ENCODE assay signal across 21 cellular contexts in genomic region chr20:36333841-36334240, GRCh38. TPM values are rescaled to one million over a fixed set of nuclear protein-coding genes. Genes with fewer than 3 reads are reported as not detected.
A peak's percentile ranks its signal among the peaks of the same experiment; 100 is the strongest.
DNase-seq lines count a peak whose midpoint lies in the region; ATAC-seq, FAIRE-seq and TF ChIP-seq lines count a peak whose summit lies in the region.
"Had no signal": no experiment of that assay in that cellular context is flagged by ENCODE, and none has a peak within 500 bp of the region (broad histone marks: within the 10 kb centered on the region; RNA-seq: fewer than 3 reads in every experiment).

No MANE protein-coding gene starts in this region.

- H3K27ac ChIP-seq in HepG2 (ENCODE audit: extremely low read length, insufficient read depth, low read length) (no peak overlapping the region), right lobe of liver (no peak overlapping the region)
- H3K27ac ChIP-seq: BLaER1 treated with 17β-estradiol and CSF1 and Interleukin-3, amounts not matched to agents 10 nM and 100 nM had no signal

- peaks cover 6% of the 10 kb centered on the region; the same call in 1 of the 2 replicates for H4K20me1 ChIP-seq in HepG2 (ENCODE audit: insufficient read depth, low read length)

- no peak for ATAC-seq in HepG2
- ATAC-seq in right lobe of liver = no peak
- ATAC-seq: GM12878, HCT116 had no signal

- H3K4me2 ChIP-seq in HepG2 (ENCODE audit: low read depth, low read length) = no peak overlapping the region
- H3K4me2 ChIP-seq: BLaER1 treated with 17β-estradiol and CSF1 and Interleukin-3, amounts not matched to agents 10 nM and 100 nM had no signal

- WGBS in HepG2 (ENCODE audit: low lambda C conversion rate) = 46% methylated on average over 5 of the region's 5 CpGs
- 54% methylated on average over 4 of the region's 5 CpGs for WGBS in right lobe of liver (ENCODE audit: insufficient coverage, low coverage, low lambda C conversion rate, missing lambda C conversion rate)

- FAIRE-seq in HepG2 (lab: Jason Lieb, UNC) = no peak
- FAIRE-seq: GM12878, H54 had no signal

- CTCF ChIA-PET in HepG2 (lab: Yijun Ruan, JAX; ENCODE audit: low intra/inter-chr PET ratio, low total read pairs) = no interaction called here

- H3K4me3 ChIP-seq in HepG2 (replicated peaks in 1 of 3; ENCODE audit: insufficient read depth in 1 of 3, low read depth in 2 of 3, low read length in 3 of 3) (no peak overlapping the region), right lobe of liver (no peak overlapping the region)
- H3K4me3 ChIP-seq: BLaER1 treated with 17β-estradiol and CSF1 and Interleukin-3, amounts not matched to agents 10 nM and 100 nM; GM12878 had no signal

- H3K9me3 ChIP-seq in HepG2 (ENCODE audit: low read length) (no peaks in the 10 kb centered on the region), right lobe of liver (no peaks in the 10 kb centered on the region)
- H3K9me3 ChIP-seq: BLaER1 treated with 17β-estradiol and CSF1 and Interleukin-3, amounts not matched to agents 10 nM and 100 nM had no signal

- H2AFZ ChIP-seq in HepG2 (ENCODE audit: low read length) = no peak overlapping the region

- H3K4me1 ChIP-seq in HepG2 (ENCODE audit: insufficient read depth, low read length) = no peaks in the 10 kb centered on the region
- no peaks in the 10 kb centered on the region for H3K4me1 ChIP-seq in right lobe of liver

- POLR2A ChIA-PET in HepG2 (lab: Yijun Ruan, JAX) = no interaction called here

- no peaks in the 10 kb centered on the region for H3K79me2 ChIP-seq in HepG2 (ENCODE audit: insufficient read depth, low read length)

- DNase-seq in HepG2 (ENCODE audit: low spot score) (no peak), right lobe of liver (no peak), glutamatergic neuron (peak; percentile 8), progenitor cell of endocrine pancreas (ENCODE audit: low spot score, unreplicated experiment) (no peak), medulla oblongata (ENCODE audit: extremely low spot score) (no peak), osteocyte (ENCODE audit: extremely low spot score, unreplicated experiment) (no peak), T-helper 9 cell (no peak)
- DNase-seq: 8988T; CD4-positive, CD25-positive, alpha-beta regulatory T cell; CD8-positive, alpha-beta memory T cell; COR-L47; DMS 273 treated with DMSO at 0.1 percent for 48 hours; DMS53; DND-41; EL; HFFc6 had no signal

- H3K36me3 ChIP-seq in HepG2 (replicated peaks in 1 of 2; ENCODE audit: control insufficient read depth in 1 of 2, insufficient read depth in 2 of 2, low read length in 2 of 2) (no peaks in the 10 kb centered on the region), right lobe of liver (no peaks in the 10 kb centered on the region)
- H3K36me3 ChIP-seq: BLaER1 treated with 17β-estradiol and CSF1 and Interleukin-3, amounts not matched to agents 10 nM and 100 nM had no signal

- H3K4me1 Mint-ChIP-seq in glutamatergic neuron (ENCODE audit: low read depth, unreplicated experiment) = peaks cover 23% of the 10 kb centered on the region
- H3K4me1 Mint-ChIP-seq in progenitor cell of endocrine pancreas (ENCODE audit: low read depth) = no peaks in the 10 kb centered on the region
- no peaks in the 10 kb centered on the region for H3K4me1 Mint-ChIP-seq in osteocyte (ENCODE audit: unreplicated experiment)
- H3K4me1 Mint-ChIP-seq: B cell; CD4-positive, CD25-positive, alpha-beta regulatory T cell; CD8-positive, alpha-beta memory T cell had no signal

- H3K27me3 Mint-ChIP-seq in glutamatergic neuron (ENCODE audit: unreplicated experiment) = peaks cover 6% of the 10 kb centered on the region
- peaks cover 39% of the 10 kb centered on the region for H3K27me3 Mint-ChIP-seq in progenitor cell of endocrine pancreas
- peaks cover 65% of the 10 kb centered on the region for H3K27me3 Mint-ChIP-seq in osteocyte (ENCODE audit: unreplicated experiment)

- in situ Hi-C loops in HepG2 (cut with HindIII; ENCODE audit: extremely low pct_ligation_motif_present, low pct_unique_long_range_greater_than_20kb) = no loop called here

- H3K27ac Mint-ChIP-seq in glutamatergic neuron (ENCODE audit: unreplicated experiment) = peak overlapping the region; percentile 6
- peak overlapping the region; percentile 10 for H3K27ac Mint-ChIP-seq in progenitor cell of endocrine pancreas
- H3K27ac Mint-ChIP-seq in osteocyte (ENCODE audit: unreplicated experiment) = no peak overlapping the region
- H3K27ac Mint-ChIP-seq: B cell; CD4-positive, CD25-positive, alpha-beta regulatory T cell; CD8-positive, alpha-beta memory T cell; HFFc6 had no signal

- no peak overlapping the region for H3K9ac ChIP-seq in HepG2 (ENCODE audit: insufficient read depth, low read depth, low read length)
- H3K9ac ChIP-seq: BLaER1 treated with 17β-estradiol and CSF1 and Interleukin-3, amounts not matched to agents 10 nM and 100 nM had no signal

- TF ChIP-seq CTCF in HepG2 (CRISPR knock-in tag; IDR thresholded peaks at IDR 0.05) (no peak), right lobe of liver (IDR thresholded peaks at IDR 0.05) (no peak), glutamatergic neuron (IDR thresholded peaks at IDR 0.05; ENCODE audit: partially characterized antibody, unreplicated experiment) (no peak), progenitor cell of endocrine pancreas (IDR thresholded peaks at IDR 0.05; ENCODE audit: unreplicated experiment) (no peak), osteocyte (IDR thresholded peaks at IDR 0.05) (no peak)

- BruUV-seq in HepG2 (replicated peaks; lab: Mats Ljungman, UMichigan) = no TSS peak

- no peak overlapping the region for H3K4me3 Mint-ChIP-seq in glutamatergic neuron (ENCODE audit: unreplicated experiment)
- H3K4me3 Mint-ChIP-seq in progenitor cell of endocrine pancreas (ENCODE audit: low read depth) = no peak overlapping the region
- H3K4me3 Mint-ChIP-seq in osteocyte (ENCODE audit: unreplicated experiment) = no peak overlapping the region
- H3K4me3 Mint-ChIP-seq: B cell; CD4-positive, CD25-positive, alpha-beta regulatory T cell; CD8-positive, alpha-beta memory T cell; HFFc6 had no signal

- TF ChIP-seq RAD21 in HepG2 (CRISPR knock-in tag; IDR thresholded peaks at IDR 0.05) = no peak

- H3K9me3 Mint-ChIP-seq in glutamatergic neuron (ENCODE audit: unreplicated experiment) = peaks cover 4% of the 10 kb centered on the region
- no peaks in the 10 kb centered on the region for H3K9me3 Mint-ChIP-seq in progenitor cell of endocrine pancreas (ENCODE audit: low read depth)
- no peaks in the 10 kb centered on the region for H3K9me3 Mint-ChIP-seq in osteocyte (ENCODE audit: unreplicated experiment)
- H3K9me3 Mint-ChIP-seq: CD4-positive, CD25-positive, alpha-beta regulatory T cell; CD8-positive, alpha-beta memory T cell; HFFc6 had no signal

- TF ChIP-seq POLR2A in HepG2 (IDR thresholded peaks at IDR 0.05; ENCODE audit: insufficient read depth in 1 of 2, low read depth in 2 of 2, low read length in 2 of 2) = no peak
- TF ChIP-seq POLR2A in right lobe of liver (IDR thresholded peaks at IDR 0.05) = no peak

- peaks cover 7 to 70% of the 10 kb centered on the region in 2 experiments; a peak in 4 of 5 replicates for H3K27me3 ChIP-seq in HepG2 (ENCODE audit: control insufficient read depth in 1 of 2, insufficient read depth in 2 of 2, low read length in 2 of 2)
- H3K27me3 ChIP-seq in right lobe of liver = no peaks in the 10 kb centered on the region
- H3K27me3 ChIP-seq: BLaER1 treated with 17β-estradiol and CSF1 and Interleukin-3, amounts not matched to agents 10 nM and 100 nM had no signal

- no peaks in the 10 kb centered on the region for H3K36me3 Mint-ChIP-seq in glutamatergic neuron (ENCODE audit: unreplicated experiment)
- no peaks in the 10 kb centered on the region for H3K36me3 Mint-ChIP-seq in progenitor cell of endocrine pancreas (ENCODE audit: insufficient read depth)
- no peaks in the 10 kb centered on the region for H3K36me3 Mint-ChIP-seq in osteocyte (ENCODE audit: unreplicated experiment)
- H3K36me3 Mint-ChIP-seq: CD4-positive, CD25-positive, alpha-beta regulatory T cell; CD8-positive, alpha-beta memory T cell had no signal

- no peak for TF ChIP-seq EP300 in HepG2 (IDR thresholded peaks at IDR 0.05; ENCODE audit: low read depth in 2 of 2, low read length in 2 of 2)
- no peak for TF ChIP-seq EP300 in HepG2 (CRISPR knock-in tag; IDR thresholded peaks at IDR 0.05; ENCODE audit: borderline replicate concordance)

- intact Hi-C loops in HepG2 (cut with micrococcal nuclease; ENCODE audit: unreplicated experiment) (no loop called here), right lobe of liver (cut with DNase I) (no loop called here)

TF ChIP-seq in HepG2, 621 proteins besides CTCF, POLR2A, EP300 and RAD21:
- no peak for TF ChIP-seq MAFK (conservative IDR thresholded peaks at IDR 0.05 in 1 of 2, IDR thresholded peaks at IDR 0.05 in 1 of 2; ENCODE audit: low read length in 2 of 2)
- TF ChIP-seq ZNF776 (CRISPR knock-in tag; IDR thresholded peaks at IDR 0.05) = 0 out of 2 replicates have a peak, but pooled peaks have one; percentile 32
- no peak for TF ChIP-seq HNRNPL (IDR thresholded peaks at IDR 0.05; ENCODE audit: low read depth, low read length)
TF ChIP-seq in HepG2: peak in this region for 1.

RNA-seq across cellular contexts. Expression of gene DLGAP4, which starts 27.7 kb away (rescaled TPM):
- 13.3 and 15.2 TPM in 2 replicates for total RNA-seq in HepG2 (2016; rRNA removed; fragmentation: Illumina TruSeq; extraction: Trizol)
- 17.7 and 20.1 TPM in 2 replicates for total RNA-seq in HepG2 (2016; cell fraction: cytosol; rRNA removed; fragmentation: Illumina TruSeq; extraction: Trizol; ENCODE audit: low read depth)
- 10.7 and 12.5 TPM in 2 replicates for total RNA-seq in HepG2 (2016; cell fraction: insoluble cytoplasmic fraction; rRNA removed; fragmentation: Illumina TruSeq; extraction: Trizol)
- 30.2 and 36.1 TPM in 2 replicates for total RNA-seq in HepG2 (2016; cell fraction: membrane; rRNA removed; fragmentation: Illumina TruSeq; extraction: Trizol)
- total RNA-seq in HepG2 (2016; cell fraction: nucleus; rRNA removed; fragmentation: Illumina TruSeq; extraction: Trizol) = 14.3 and 17.6 TPM in 2 replicates
- 26.7 and 33.5 TPM in 2 replicates for polyA plus RNA-seq in HepG2 (2011; rRNA removed)
- polyA plus RNA-seq in HepG2 (2011; cell fraction: cytosol; rRNA removed) = 18.9 and 28.9 TPM in 2 replicates
- 81.3 and 93.4 TPM in 2 replicates for polyA plus RNA-seq in HepG2 (2011; cell fraction: nucleus; rRNA removed)
- polyA plus RNA-seq in HepG2 (2012) = 33.2 and 39.1 TPM in 2 replicates
- 42.6 and 57.9 TPM in 2 replicates for polyA plus RNA-seq in HepG2 (2016; cell fraction: cytosol; fragmentation: Illumina TruSeq; extraction: Trizol; ENCODE audit: low read depth)
- 32.0 and 44.7 TPM in 2 replicates for polyA plus RNA-seq in HepG2 (2016; cell fraction: insoluble cytoplasmic fraction; fragmentation: Illumina TruSeq; extraction: Trizol; ENCODE audit: low read depth)
- 45.4 and 49.0 TPM in 2 replicates for polyA plus RNA-seq in HepG2 (2016; cell fraction: membrane; fragmentation: Illumina TruSeq; extraction: Trizol; ENCODE audit: low read depth)
- 63.9 and 68.5 TPM in 2 replicates for polyA plus RNA-seq in HepG2 (2016; cell fraction: nucleus; fragmentation: Illumina TruSeq; extraction: Trizol; ENCODE audit: insufficient read depth, low read depth)
- polyA minus RNA-seq in HepG2 (2011; rRNA and poly(A)+ RNA removed; ENCODE audit: low replicate concordance) = 15.9 and 38.7 TPM in 2 replicates
- polyA minus RNA-seq in HepG2 (2011; cell fraction: cytosol; rRNA and poly(A)+ RNA removed) = 33.7 and 42.9 TPM in 2 replicates
- 29.9 and 33.6 TPM in 2 replicates for polyA minus RNA-seq in HepG2 (2011; cell fraction: nucleus; rRNA and poly(A)+ RNA removed)
- total RNA-seq in right lobe of liver = 10 to 100 TPM; 15.5 to 35.1 (median 23.2) TPM
- total RNA-seq in glutamatergic neuron (ENCODE audit: unreplicated experiment) = 199 TPM
- 101 and 109 TPM in 2 replicates for total RNA-seq in progenitor cell of endocrine pancreas
- total RNA-seq in osteocyte = 125 and 134 TPM in 2 replicates
